In genomic region chr11:134882141-134882540, GRCh38 we compare ENCODE assay signal across 19 cellular contexts.
"Had no signal": no experiment of that assay in that cellular context is flagged by ENCODE, and none has a peak within 500 bp of the region (broad histone marks: within the 10 kb centered on the region; RNA-seq: fewer than 3 reads in every experiment).

No MANE protein-coding gene starts in this region.

- H3K9me3 Mint-ChIP-seq: dendritic cell treated with granulocyte-macrophage colony-stimulating factor and Interleukin-4, amounts not matched to agents 40 ng/mL and 50 ng/mL, for 4 days; memory B cell; natural killer cell; neural crest cell; stimulated activated naive B cell treated with anti-CD40 and anti-IgM and Interleukin-4, amounts not matched to agents 10 μg/mL and 1 μg/mL and 100 μg/mL, for 72 hours; stimulated activated naive CD8-positive, alpha-beta T cell treated with anti-CD3 and anti-CD28 coated beads, Interleukin-15, amount 100 ng/mL, for 72 hours had no signal

- H3K27ac Mint-ChIP-seq: dendritic cell treated with granulocyte-macrophage colony-stimulating factor and Interleukin-4, amounts not matched to agents 40 ng/mL and 50 ng/mL, for 4 days; memory B cell; mesothelial cell of epicardium; natural killer cell; stimulated activated naive B cell treated with anti-CD40 and anti-IgM and Interleukin-4, amounts not matched to agents 10 μg/mL and 1 μg/mL and 100 μg/mL, for 72 hours; stimulated activated naive CD8-positive, alpha-beta T cell treated with anti-CD3 and anti-CD28 coated beads, Interleukin-15, amount 100 ng/mL, for 72 hours had no signal

- H3K4me1 ChIP-seq: left ventricle myocardium inferior, lower lobe of right lung, sigmoid colon, testis, tibial nerve had no signal

- FAIRE-seq: kidney had no signal

- H3K27ac ChIP-seq: hepatocyte, left ventricle myocardium inferior, lower lobe of right lung, sigmoid colon, skin epidermis, testis, tibial nerve had no signal

- H3K4me1 Mint-ChIP-seq: memory B cell; natural killer cell; neural crest cell; stimulated activated naive B cell treated with anti-CD40 and anti-IgM and Interleukin-4, amounts not matched to agents 10 μg/mL and 1 μg/mL and 100 μg/mL, for 72 hours; stimulated activated naive CD8-positive, alpha-beta T cell treated with anti-CD3 and anti-CD28 coated beads, Interleukin-15, amount 100 ng/mL, for 72 hours had no signal

- H3K27me3 ChIP-seq: testis had no signal

- H3K4me3 Mint-ChIP-seq: dendritic cell treated with granulocyte-macrophage colony-stimulating factor and Interleukin-4, amounts not matched to agents 40 ng/mL and 50 ng/mL, for 4 days; memory B cell; mesothelial cell of epicardium; natural killer cell; neural crest cell; stimulated activated naive B cell treated with anti-CD40 and anti-IgM and Interleukin-4, amounts not matched to agents 10 μg/mL and 1 μg/mL and 100 μg/mL, for 72 hours; stimulated activated naive CD8-positive, alpha-beta T cell treated with anti-CD3 and anti-CD28 coated beads, Interleukin-15, amount 100 ng/mL, for 72 hours had no signal

- H3K36me3 Mint-ChIP-seq: memory B cell; mesothelial cell of epicardium; natural killer cell; stimulated activated naive B cell treated with anti-CD40 and anti-IgM and Interleukin-4, amounts not matched to agents 10 μg/mL and 1 μg/mL and 100 μg/mL, for 72 hours had no signal

- DNase-seq: foreskin melanocyte; kidney; left cardiac atrium; left ventricle myocardium inferior; lower lobe of right lung; natural killer cell; sigmoid colon; stimulated activated CD4-positive, alpha-beta T cell treated with anti-CD3 and anti-CD28 coated beads, Interleukin-2, amount 100 ng/mL, for 24 hours; stimulated activated CD4-positive, alpha-beta T cell treated with anti-CD3 and anti-CD28 coated beads, Interleukin-4, amount 100 ng/mL, for 4 hours; stimulated activated naive B cell treated with anti-CD40 and anti-IgM and Interleukin-4, amounts not matched to agents 10 μg/mL and 1 μg/mL and 100 μg/mL, for 72 hours; stimulated activated naive CD8-positive, alpha-beta T cell treated with anti-CD3 and anti-CD28 coated beads, Interleukin-15, amount 100 ng/mL, for 72 hours; testis had no signal

- ATAC-seq: left cardiac atrium; lower lobe of right lung; natural killer cell; stimulated activated naive B cell treated with anti-CD40 and anti-IgM and Interleukin-4, amounts not matched to agents 10 μg/mL and 1 μg/mL and 100 μg/mL, for 72 hours; stimulated activated naive CD8-positive, alpha-beta T cell treated with anti-CD3 and anti-CD28 coated beads, Interleukin-15, amount 100 ng/mL, for 72 hours had no signal
